8 cellular contexts compared by ENCODE assay signal in the genomic region with DNA sequence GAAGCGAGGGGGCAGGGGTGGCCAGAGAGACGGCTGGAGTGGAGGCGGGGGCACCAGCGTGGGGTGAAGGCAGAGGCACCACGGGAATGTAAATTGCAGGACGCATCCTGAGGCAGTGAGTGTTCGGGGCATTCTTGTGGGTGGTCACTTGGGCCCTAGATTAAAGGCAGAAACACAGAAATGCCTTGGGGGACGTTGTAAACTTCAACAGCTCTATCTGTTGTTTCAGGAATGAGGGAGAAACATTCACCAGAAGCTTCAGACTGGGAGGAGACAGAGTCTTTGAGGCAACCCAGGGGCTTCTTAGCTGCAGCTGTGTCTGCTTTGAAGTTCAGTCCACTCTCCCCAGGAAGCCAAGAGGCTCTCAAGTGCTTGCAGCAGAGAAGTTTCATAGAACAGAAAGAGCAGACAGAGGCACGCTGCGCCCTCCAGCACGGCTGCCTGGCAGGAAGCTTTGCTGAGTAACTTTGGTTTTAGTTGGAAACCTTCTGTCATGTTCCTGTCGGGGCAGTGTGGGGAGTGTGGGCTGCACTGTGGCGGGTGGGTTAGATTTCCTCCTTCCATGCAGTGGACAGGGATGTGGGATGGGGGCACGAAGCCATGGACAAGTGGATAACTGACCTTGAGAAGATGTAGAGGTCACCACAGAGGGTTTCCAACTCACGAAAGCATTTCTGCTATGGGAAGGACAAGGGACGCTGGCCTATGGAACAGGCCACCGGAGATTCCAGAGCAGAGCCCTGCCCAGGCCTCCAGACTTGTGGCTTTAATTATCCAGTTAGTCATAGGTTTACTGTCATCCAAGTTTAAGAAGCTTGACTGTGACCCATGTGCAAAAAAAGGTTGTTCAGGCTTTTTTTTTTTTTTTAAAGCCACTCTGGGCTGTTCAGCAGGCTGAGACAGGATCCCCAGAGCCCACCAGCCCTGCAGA.
A peak's percentile ranks its signal among the peaks of the same experiment; 100 is the strongest.
DNase-seq lines count a peak whose midpoint lies in the region; ATAC-seq lines count a peak whose summit lies in the region.

No MANE protein-coding gene starts in this region.

- ATAC-seq in HG02852 (IDR thresholded peaks at IDR 0.05; ENCODE audit: unreplicated experiment) (peak; percentile 11), HG03097 (IDR thresholded peaks at IDR 0.05; ENCODE audit: low FRiP score, unreplicated experiment) (no peak), HG02840 (IDR thresholded peaks at IDR 0.05; ENCODE audit: low FRiP score, unreplicated experiment) (no peak)

- H3K9me3 ChIP-seq in CD4-positive, alpha-beta memory T cell (ENCODE audit: control insufficient read depth in 1 of 2, low read length in 2 of 2), result no peaks in the 10 kb centered on the region
- no peaks in the 10 kb centered on the region for H3K9me3 ChIP-seq in iPS-18a (ENCODE audit: control insufficient read depth, low read depth, low read length)

- peak overlapping the region; percentile 94 for H3K27ac ChIP-seq in CD4-positive, alpha-beta memory T cell (ENCODE audit: low read depth, low read length)
- peak overlapping the region; percentile 55 for H3K27ac ChIP-seq in angular gyrus (ENCODE audit: low read depth, low read length)
- H3K27ac ChIP-seq in iPS-18a (ENCODE audit: low read length), result no peak overlapping the region

- peak overlapping the region; percentile 77 to 92 (median 83) for H3K4me3 Mint-ChIP-seq in CD4-positive, alpha-beta memory T cell

- no peak overlapping the region for H3K9ac ChIP-seq in iPS-18a (ENCODE audit: low read length)

- intact Hi-C loops in CD4-positive, alpha-beta memory T cell (cut with micrococcal nuclease), result loop anchor here (1.0 kb wide), 6 partner anchors 29 to 121 kb away; no protein-coding TSS in a partner anchor

- H3K36me3 ChIP-seq in CD4-positive, alpha-beta memory T cell (ENCODE audit: insufficient read depth, low read length), result no peaks in the 10 kb centered on the region
- H3K36me3 ChIP-seq in iPS-18a (ENCODE audit: control insufficient read depth, low read depth, low read length), result no peaks in the 10 kb centered on the region

- H3K27me3 ChIP-seq in CD4-positive, alpha-beta memory T cell (ENCODE audit: insufficient read depth, low read length), result no peaks in the 10 kb centered on the region
- peaks cover 59% of the 10 kb centered on the region for H3K27me3 ChIP-seq in iPS-18a (ENCODE audit: control insufficient read depth, insufficient read depth, low read length)

- H3K36me3 Mint-ChIP-seq in CD4-positive, alpha-beta memory T cell, result peaks cover 0 to 2% of the 10 kb centered on the region in 2 donors

- POLR2A ChIA-PET in CD4-positive, alpha-beta memory T cell (lab: Charles Lee; ENCODE audit: partially characterized antibody), result interaction anchor here (0.6 to 10.5 kb wide), 38 partner anchors 9 to 366 kb away, joined by 3 to 486 read pairs (median 9); a partner anchor contains a TSS

- peaks cover 0 to 4% (median 0%) of the 10 kb centered on the region in 8 donors for H3K9me3 Mint-ChIP-seq in CD4-positive, alpha-beta memory T cell

- no peaks in the 10 kb centered on the region for H3K27me3 Mint-ChIP-seq in CD4-positive, alpha-beta memory T cell

- peaks cover 48 to 82% (median 63%) of the 10 kb centered on the region in 4 donors for H3K4me1 Mint-ChIP-seq in CD4-positive, alpha-beta memory T cell

- CTCF ChIA-PET in CD4-positive, alpha-beta memory T cell (lab: Charles Lee; ENCODE audit: partially characterized antibody), result interaction anchor here (0.6 to 7.0 kb wide), 25 partner anchors 9 to 149 kb away, joined by 3 to 182 read pairs (median 6); a partner anchor contains a TSS

- H3K4me3 ChIP-seq in CD4-positive, alpha-beta memory T cell (ENCODE audit: low read length in 2 of 2), result peak overlapping the region; percentile 17 to 67
- H3K4me3 ChIP-seq in iPS-18a (ENCODE audit: low read length), result peak overlapping the region; percentile 11

- H3K27ac Mint-ChIP-seq in CD4-positive, alpha-beta memory T cell, result peak overlapping the region; percentile 96 to 99 (median 98)

- DNase-seq in CD4-positive, alpha-beta memory T cell, result peak; percentile 62 to 87 (median 68)
- DNase-seq in T-helper 22 cell (ENCODE audit: low read depth), result peak; percentile 63
- DNase-seq in stimulated activated CD4-positive, alpha-beta T cell treated with anti-CD3 and anti-CD28 coated beads, Interleukin-15, amount 100 ng/mL, for 48 hours (ENCODE audit: low read depth in 2 of 2), result peak; percentile 70 to 77

- H3K4me1 ChIP-seq in CD4-positive, alpha-beta memory T cell (ENCODE audit: insufficient read depth, low read length), result peaks cover 71% of the 10 kb centered on the region
- peaks cover 17% of the 10 kb centered on the region for H3K4me1 ChIP-seq in iPS-18a (ENCODE audit: control insufficient read depth, low read depth, low read length)
